9 cellular contexts compared by ENCODE assay signal in the genomic region with DNA sequence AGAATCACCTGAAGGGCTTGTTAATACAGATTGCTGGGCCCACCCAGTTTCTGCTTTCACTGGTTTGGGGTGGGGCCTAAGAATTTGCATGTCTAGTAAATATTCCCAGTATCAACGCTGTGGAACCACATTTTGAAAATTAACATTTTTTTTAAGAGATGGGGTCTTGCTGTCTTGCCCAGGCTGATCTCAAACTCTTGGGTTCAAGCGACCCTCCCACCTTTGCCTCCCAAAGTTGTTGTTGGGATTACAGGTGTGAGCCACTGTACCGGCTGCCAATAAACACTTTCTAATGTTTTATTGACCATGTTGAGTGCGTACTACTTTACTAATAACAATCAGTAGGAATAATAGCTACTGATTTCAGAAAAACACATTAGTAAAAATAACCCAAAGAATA. TPM values are rescaled to one million over a fixed set of nuclear protein-coding genes. Genes with fewer than 3 reads are reported as not detected.
DNase-seq lines count a peak whose midpoint lies in the region; ATAC-seq and TF ChIP-seq lines count a peak whose summit lies in the region.
"Had no signal": no experiment of that assay in that cellular context is flagged by ENCODE, and none has a peak within 500 bp of the region (broad histone marks: within the 10 kb centered on the region; RNA-seq: fewer than 3 reads in every experiment).

No MANE protein-coding gene starts in this region.

- H3K27ac ChIP-seq in HUES6 (ENCODE audit: low read depth, low read length), result no peak overlapping the region

- H3K36me3 ChIP-seq in HUES6 (ENCODE audit: control insufficient read depth, insufficient read depth, low read length), result peaks cover 71% of the 10 kb centered on the region

- no peak for DNase-seq in AG10803 (ENCODE audit: low read depth)
- no peak for DNase-seq in MCF 10A (ENCODE audit: unreplicated experiment)
- DNase-seq in naive B cell, result no peak
- no peak for DNase-seq in central memory CD4-positive, alpha-beta T cell
- DNase-seq in HuH-7.5 (ENCODE audit: low spot score), result no peak
- DNase-seq in SW480 (ENCODE audit: low spot score), result no peak
- DNase-seq in dedifferentiated amniotic fluid mesenchymal stem cell (ENCODE audit: extremely low spot score), result no peak
- DNase-seq: hippocampal formation had no signal

- no TSS peak for BruUV-seq in MCF 10A (replicated peaks; lab: Mats Ljungman, UMichigan)

- H3K4me3 Mint-ChIP-seq in MCF 10A (ENCODE audit: unreplicated experiment), result peak overlapping the region; percentile 89
- H3K4me3 Mint-ChIP-seq in naive B cell, result peak overlapping the region in 6 of 8 donors; percentile 93 to 99 (median 98)

- no peak overlapping the region for H3K9ac ChIP-seq in HUES6 (ENCODE audit: low read length)

- no peaks in the 10 kb centered on the region for H3K9me3 Mint-ChIP-seq in MCF 10A (ENCODE audit: unreplicated experiment)
- H3K9me3 Mint-ChIP-seq in naive B cell, result no peaks in the 10 kb centered on the region

- TF ChIP-seq CTCF in AG10803 (conservative IDR thresholded peaks at IDR 0.05; ENCODE audit: low read length) (no peak), MCF 10A (IDR thresholded peaks at IDR 0.05; ENCODE audit: unreplicated experiment) (no peak)

- H3K27ac Mint-ChIP-seq in MCF 10A (ENCODE audit: low read depth, unreplicated experiment) (no peak overlapping the region), naive B cell (peak overlapping the region in 3 of 6 donors; percentile 72 to 99 (median 97))

- no peak for ATAC-seq in naive B cell (ENCODE audit: low read depth in 2 of 2)

- peaks cover 78% of the 10 kb centered on the region for H3K36me3 Mint-ChIP-seq in MCF 10A (ENCODE audit: insufficient read depth, unreplicated experiment)
- H3K36me3 Mint-ChIP-seq in naive B cell, result peaks cover 27 to 39% of the 10 kb centered on the region in 2 donors

- H3K4me3 ChIP-seq in AG10803 (ENCODE audit: low read length), result peak overlapping the region; percentile 86
- peak overlapping the region; percentile 100; the same call in 1 of the 2 replicates for H3K4me3 ChIP-seq in HUES6 (ENCODE audit: low read depth, low read length)

- H3K27me3 ChIP-seq in HUES6 (ENCODE audit: control insufficient read depth, insufficient read depth, low read length), result no peaks in the 10 kb centered on the region

- CTCF ChIA-PET in MCF 10A (lab: Yijun Ruan, JAX), result interaction anchor here (0.5 to 3.9 kb wide), 3 partner anchors 14 to 116 kb away, joined by 3 to 31 read pairs (median 4); no protein-coding TSS in a partner anchor

- H3K27me3 Mint-ChIP-seq in MCF 10A (ENCODE audit: insufficient read depth, unreplicated experiment) (no peaks in the 10 kb centered on the region), naive B cell (no peaks in the 10 kb centered on the region)

- intact Hi-C loops in MCF 10A (cut with micrococcal nuclease), result no loop called here

- H3K4me1 Mint-ChIP-seq in MCF 10A (ENCODE audit: insufficient read depth, unreplicated experiment) (peaks cover 9% of the 10 kb centered on the region), naive B cell (peaks cover 30 to 52% (median 35%) of the 10 kb centered on the region in 3 donors)

- H3K4me1 ChIP-seq in HUES6 (ENCODE audit: control insufficient read depth, insufficient read depth, low read length), result peaks cover 8% of the 10 kb centered on the region

- POLR2A ChIA-PET in MCF 10A (lab: Yijun Ruan, JAX), result interaction anchor here (0.6 to 3.3 kb wide), 5 partner anchors 10 to 331 kb away, joined by 4 to 18 read pairs (median 4); a partner anchor contains a TSS

- H3K9me3 ChIP-seq in HUES6 (ENCODE audit: control insufficient read depth, insufficient read depth, low read depth, low read length), result no peaks in the 10 kb centered on the region

RNA-seq across cellular contexts. Expression of a gene that starts 2.5 kb away (rescaled TPM):
- 573 and 817 TPM in 2 replicates for total RNA-seq in MCF 10A (2022)
- 100 to 1,000 TPM; 536 to 677 (median 589) TPM for polyA plus RNA-seq in naive B cell (ENCODE audit: low read depth in 6 of 6)

RNA-seq across cellular contexts. Expression of a gene that starts 51.6 kb away (rescaled TPM):
- 38.9 and 53.3 TPM in 2 replicates for total RNA-seq in MCF 10A (2022)
- 10 to 100 TPM; 17.1 to 46.3 (median 35.0) TPM for polyA plus RNA-seq in naive B cell (ENCODE audit: low read depth in 6 of 6)

RNA-seq across cellular contexts. Expression of a gene that starts 55.2 kb away (rescaled TPM):
- 25.8 and 28.8 TPM in 2 replicates for total RNA-seq in MCF 10A (2022)
- polyA plus RNA-seq in naive B cell (ENCODE audit: low read depth in 6 of 6), result 10 to 100 TPM; 29.0 to 67.9 (median 59.0) TPM
